22 cellular contexts compared by ENCODE assay signal in genomic region chrX:69162466-69162865, GRCh38. TPM values are rescaled to one million over a fixed set of nuclear protein-coding genes. Genes with fewer than 3 reads are reported as not detected.
DNase-seq lines count a peak whose midpoint lies in the region; ATAC-seq and TF ChIP-seq lines count a peak whose summit lies in the region.
"Had no signal": no experiment of that assay in that cellular context is flagged by ENCODE, and none has a peak within 500 bp of the region (broad histone marks: within the 10 kb centered on the region; RNA-seq: fewer than 3 reads in every experiment).

No MANE protein-coding gene starts in this region.

- CTCF ChIA-PET in T-cell (lab: Charles Lee), result no interaction called here

- H3K27me3 Mint-ChIP-seq in natural killer cell (ENCODE audit: low read depth in 2 of 2) (no peaks in the 10 kb centered on the region), T-cell (peaks cover 0 to 9% of the 10 kb centered on the region in 2 donors)
- H3K27me3 Mint-ChIP-seq in natural killer cell treated with Interleukin-12 subunit alpha and Interleukin-12 subunit beta and Interleukin-15 and Interleukin-18, amount 100 ng/mL, for 72 hours, result peaks cover 0 to 9% of the 10 kb centered on the region in 2 donors
- H3K27me3 Mint-ChIP-seq in effector memory CD8-positive, alpha-beta T cell, result no peaks in the 10 kb centered on the region
- H3K27me3 Mint-ChIP-seq: activated B cell treated with CpG ODN at 0.5 μM for 24 hours had no signal

- H3K36me3 Mint-ChIP-seq in natural killer cell, result no peaks in the 10 kb centered on the region
- no peaks in the 10 kb centered on the region for H3K36me3 Mint-ChIP-seq in natural killer cell treated with Interleukin-12 subunit alpha and Interleukin-12 subunit beta and Interleukin-15 and Interleukin-18, amount 100 ng/mL, for 72 hours
- H3K36me3 Mint-ChIP-seq in T-cell, result peaks cover 18% of the 10 kb centered on the region
- peaks cover 13% of the 10 kb centered on the region for H3K36me3 Mint-ChIP-seq in effector memory CD8-positive, alpha-beta T cell (ENCODE audit: insufficient read depth)

- H3K27ac Mint-ChIP-seq in natural killer cell, result peak overlapping the region; percentile 0 to 88
- H3K27ac Mint-ChIP-seq in natural killer cell treated with Interleukin-12 subunit alpha and Interleukin-12 subunit beta and Interleukin-15 and Interleukin-18, amount 100 ng/mL, for 72 hours, result no peak overlapping the region
- H3K27ac Mint-ChIP-seq in T-cell, result peak overlapping the region; percentile 78 to 82
- H3K27ac Mint-ChIP-seq in effector memory CD8-positive, alpha-beta T cell, result peak overlapping the region; percentile 60 to 86
- H3K27ac Mint-ChIP-seq: activated B cell treated with CpG ODN at 0.5 μM for 24 hours; activated T-helper 1 cell treated with anti-CD3 and anti-CD28 coated beads, Interleukin-12 subunit alpha, Interleukin-12 subunit beta, Interleukin-2, Interleukin-4 antibody, amounts not matched to agents 30 ng/mL and 10 ng/mL and 1 ng/mL, durations not matched to agents 14 hours and 24 hours and 36 hours had no signal

- no peak overlapping the region for H3K4me2 ChIP-seq in osteoblast (ENCODE audit: insufficient read depth, low read length)

- POLR2A ChIA-PET in T-cell (lab: Charles Lee), result no interaction called here

- DNase-seq in natural killer cell (no peak), T-cell (peak in 7 of 34 experiments; percentile 1 to 13 (median 3)), ureter (ENCODE audit: low spot score) (peak; percentile 24), osteoblast (ENCODE audit: insufficient read length, low spot score, missing footprints) (no peak), SK-N-DZ (ENCODE audit: low spot score) (no peak)
- DNase-seq in natural killer cell treated with Interleukin-12 subunit alpha and Interleukin-12 subunit beta and Interleukin-15 and Interleukin-18, amount 100 ng/mL, for 72 hours (ENCODE audit: low spot score), result no peak
- no peak for DNase-seq in effector memory CD8-positive, alpha-beta T cell
- DNase-seq: activated B cell treated with CpG ODN at 0.5 μM for 24 hours; DND-41; effector CD8-positive, alpha-beta T cell; gastrocnemius medialis; hippocampal formation; MM.1S; NCI-H1436; NCI-H446 treated with DMSO at 0.1 percent for 48 hours; OCI-M1 had no signal

- H2AFZ ChIP-seq in osteoblast (ENCODE audit: low read length), result no peak overlapping the region

- H3K9me3 Mint-ChIP-seq in natural killer cell, result no peaks in the 10 kb centered on the region
- H3K9me3 Mint-ChIP-seq in natural killer cell treated with Interleukin-12 subunit alpha and Interleukin-12 subunit beta and Interleukin-15 and Interleukin-18, amount 100 ng/mL, for 72 hours, result no peaks in the 10 kb centered on the region
- no peaks in the 10 kb centered on the region for H3K9me3 Mint-ChIP-seq in T-cell
- H3K9me3 Mint-ChIP-seq in effector memory CD8-positive, alpha-beta T cell, result no peaks in the 10 kb centered on the region
- H3K9me3 Mint-ChIP-seq: activated B cell treated with CpG ODN at 0.5 μM for 24 hours; activated T-helper 1 cell treated with anti-CD3 and anti-CD28 coated beads, Interleukin-12 subunit alpha, Interleukin-12 subunit beta, Interleukin-2, Interleukin-4 antibody, amounts not matched to agents 30 ng/mL and 10 ng/mL and 1 ng/mL, durations not matched to agents 14 hours and 24 hours and 36 hours had no signal

- peaks cover 7 to 27% of the 10 kb centered on the region in 2 donors for H3K4me1 Mint-ChIP-seq in natural killer cell
- H3K4me1 Mint-ChIP-seq in natural killer cell treated with Interleukin-12 subunit alpha and Interleukin-12 subunit beta and Interleukin-15 and Interleukin-18, amount 100 ng/mL, for 72 hours (ENCODE audit: low read depth in 2 of 2), result peaks cover 21 to 23% of the 10 kb centered on the region in 2 donors
- peaks cover 27 to 37% (median 35%) of the 10 kb centered on the region in 3 donors for H3K4me1 Mint-ChIP-seq in T-cell
- H3K4me1 Mint-ChIP-seq in effector memory CD8-positive, alpha-beta T cell (ENCODE audit: low read depth in 2 of 2), result peaks cover 27 to 36% of the 10 kb centered on the region in 2 donors

- H3K4me3 Mint-ChIP-seq in natural killer cell (no peak overlapping the region), T-cell (peak overlapping the region in 1 of 3 donors; percentile 81)
- no peak overlapping the region for H3K4me3 Mint-ChIP-seq in natural killer cell treated with Interleukin-12 subunit alpha and Interleukin-12 subunit beta and Interleukin-15 and Interleukin-18, amount 100 ng/mL, for 72 hours
- H3K4me3 Mint-ChIP-seq in effector memory CD8-positive, alpha-beta T cell, result peak overlapping the region in 1 of 2 donors; percentile 90
- H3K4me3 Mint-ChIP-seq: activated T-helper 1 cell treated with anti-CD3 and anti-CD28 coated beads, Interleukin-12 subunit alpha, Interleukin-12 subunit beta, Interleukin-2, Interleukin-4 antibody, amounts not matched to agents 30 ng/mL and 10 ng/mL and 1 ng/mL, durations not matched to agents 14 hours and 24 hours and 36 hours had no signal

- TF ChIP-seq CTCF in natural killer cell (IDR thresholded peaks at IDR 0.05), result no peak
- TF ChIP-seq CTCF in osteoblast (IDR thresholded peaks at IDR 0.05; ENCODE audit: extremely low read depth, low read depth, low read length), result no peak

- H3K79me2 ChIP-seq in osteoblast (ENCODE audit: insufficient read depth, low read length), result peaks cover 3% of the 10 kb centered on the region

- H4K20me1 ChIP-seq in osteoblast (ENCODE audit: insufficient read depth, low read length), result peaks cover 21% of the 10 kb centered on the region

- no peaks in the 10 kb centered on the region for H3K27me3 ChIP-seq in osteoblast (ENCODE audit: insufficient read depth, low read length)
- H3K27me3 ChIP-seq: gastrocnemius medialis had no signal

- no peaks in the 10 kb centered on the region for H3K9me3 ChIP-seq in osteoblast (ENCODE audit: low read depth, low read length)
- H3K9me3 ChIP-seq: gastrocnemius medialis, tibial nerve had no signal

- no peak overlapping the region for H3K4me3 ChIP-seq in osteoblast (ENCODE audit: insufficient read depth, low read length)
- H3K4me3 ChIP-seq: gastrocnemius medialis, tibial nerve had no signal

- intact Hi-C loops in natural killer cell (cut with micrococcal nuclease), result no loop called here

- peaks cover 3% of the 10 kb centered on the region for H3K36me3 ChIP-seq in osteoblast (ENCODE audit: insufficient read depth, low read length)
- H3K36me3 ChIP-seq: gastrocnemius medialis had no signal

- peaks cover 3% of the 10 kb centered on the region for H3K4me1 ChIP-seq in osteoblast (ENCODE audit: insufficient read depth, low read length)
- H3K4me1 ChIP-seq: gastrocnemius medialis had no signal

- ATAC-seq in natural killer cell (no peak), T-cell (replicated peaks in 1 of 4) (peak in 1 of 4 experiments; percentile 26), GM18873 (IDR thresholded peaks at IDR 0.05; ENCODE audit: low FRiP score, unreplicated experiment) (no peak)
- ATAC-seq in natural killer cell treated with Interleukin-12 subunit alpha and Interleukin-12 subunit beta and Interleukin-15 and Interleukin-18, amount 100 ng/mL, for 72 hours, result no peak
- ATAC-seq in effector memory CD8-positive, alpha-beta T cell (replicated peaks), result peak; percentile 8
- ATAC-seq: esophagus mucosa, gastrocnemius medialis, left lobe of liver, sciatic nerve had no signal

- H3K27ac ChIP-seq in osteoblast (ENCODE audit: low read depth, low read length), result no peak overlapping the region
- H3K27ac ChIP-seq: gastrocnemius medialis, tibial nerve had no signal

RNA-seq across cellular contexts. Expression of gene PJA1, which starts 2.8 kb away (rescaled TPM):
- total RNA-seq in natural killer cell (10 to 100 TPM; 18.5 to 23.4 (median 22.0) TPM), T-cell (10 to 100 TPM; 23.8 to 32.2 (median 26.8) TPM), ureter (24.9 TPM), osteoblast (19.4 and 21.0 TPM in 2 replicates)
- 10 to 100 TPM; 18.8 to 20.4 TPM for total RNA-seq in natural killer cell treated with Interleukin-12 subunit alpha and Interleukin-12 subunit beta and Interleukin-15 and Interleukin-18, amount 100 ng/mL, for 72 hours
- polyA plus RNA-seq in SK-N-DZ (2014; cell fraction: cytosol; rRNA removed), result 47.4 and 49.9 TPM in 2 replicates
- 25.6 and 28.6 TPM in 2 replicates for polyA plus RNA-seq in SK-N-DZ (2014; cell fraction: nucleus; rRNA removed)

Comparison
In these comparisons a context has a peak if more than half of its experiments do, and no peak if none do; other contexts are left out.
1. H3K27ac Mint-ChIP-seq: peak in natural killer cell (2 of 2), T-cell (2 of 2) and effector memory CD8-positive, alpha-beta T cell (2 of 2); none in natural killer cell treated with Interleukin-12 subunit alpha and Interleukin-12 subunit beta and Interleukin-15 and Interleukin-18, amount 100 ng/mL, for 72 hours (0 of 2).